In genomic region chr7:118169146-118169545, GRCh38 we compare ENCODE assay signal across 21 cellular contexts. TPM values are rescaled to one million over a fixed set of nuclear protein-coding genes. Genes with fewer than 3 reads are reported as not detected.
DNase-seq lines count a peak whose midpoint lies in the region; ATAC-seq, FAIRE-seq and TF ChIP-seq lines count a peak whose summit lies in the region.
"Had no signal": no experiment of that assay in that cellular context is flagged by ENCODE, and none has a peak within 500 bp of the region (broad histone marks: within the 10 kb centered on the region; RNA-seq: fewer than 3 reads in every experiment).

No MANE protein-coding gene starts in this region.

- no peak overlapping the region for H3K4me2 ChIP-seq in astrocyte (ENCODE audit: low read length)

- FAIRE-seq in astrocyte (lab: Jason Lieb, UNC): no peak

- no peaks in the 10 kb centered on the region for H3K9me3 ChIP-seq in astrocyte (ENCODE audit: insufficient read depth, low read depth, low read length)

- no peak overlapping the region for H3K4me3 ChIP-seq in BJ (ENCODE audit: low read depth, low read length)
- no peak overlapping the region for H3K4me3 ChIP-seq in astrocyte (ENCODE audit: insufficient read depth, low read depth, low read length)
- no peak overlapping the region for H3K4me3 ChIP-seq in fibroblast of villous mesenchyme (ENCODE audit: low read depth, low read length)
- H3K4me3 ChIP-seq: coronary artery, skin epidermis had no signal

- H3K36me3 Mint-ChIP-seq in HFFc6 (ENCODE audit: low read depth) (no peaks in the 10 kb centered on the region), astrocyte (ENCODE audit: low read depth, unreplicated experiment) (no peaks in the 10 kb centered on the region)

- no peaks in the 10 kb centered on the region for H3K9me3 Mint-ChIP-seq in HFFc6
- no peaks in the 10 kb centered on the region for H3K9me3 Mint-ChIP-seq in astrocyte (ENCODE audit: unreplicated experiment)

- H3K27me3 Mint-ChIP-seq in HFFc6 (ENCODE audit: insufficient read depth): peaks cover 2% of the 10 kb centered on the region; the same call in 1 of the 2 replicates
- H3K27me3 Mint-ChIP-seq in astrocyte (ENCODE audit: low read depth, unreplicated experiment): no peaks in the 10 kb centered on the region

- no peak for DNase-seq in BJ (ENCODE audit: low read depth)
- peak; percentile 12 for DNase-seq in HFFc6
- no peak for DNase-seq in astrocyte (ENCODE audit: low read depth)
- DNase-seq in fibroblast of villous mesenchyme (ENCODE audit: low read depth): peak; percentile 41
- no peak for DNase-seq in NCI-H1436 treated with DMSO at 0.1 percent for 48 hours (lab: John Stamatoyannopoulos, UW)
- DNase-seq in stimulated activated naive CD8-positive, alpha-beta T cell treated with anti-CD3 and anti-CD28 coated beads, Interleukin-15, Interleukin-2, amounts not matched to agents 100 U/mL and 50 U/mL, for 24 hours: no peak
- DNase-seq in NCI-H446 treated with DMSO at 0.1 percent for 48 hours (lab: John Stamatoyannopoulos, UW): no peak
- DNase-seq: activated CD4-positive, alpha-beta T cell treated with anti-CD3 and anti-CD28 coated beads for 48 hours; activated CD8-positive, alpha-beta memory T cell treated with anti-CD3 and anti-CD28 coated beads, Interleukin-2, amount 50 U/mL, for 4 hours; activated gamma-delta T cell treated with Interleukin-2 at 50 U/mL for 16 hours; DMS79 treated with DMSO at 0.1 percent for 48 hours; NCI-H2081; NCI-H510A treated with DMSO at 0.1 percent for 48 hours; stimulated activated CD4-positive, alpha-beta T cell treated with anti-CD3 and anti-CD28 coated beads, Interleukin-4, amount 100 ng/mL, for 4 hours; stimulated activated CD8-positive, alpha-beta memory T cell treated with anti-CD3 and anti-CD28 coated beads, Interleukin-4, amount 100 ng/mL, for 48 hours had no signal

- POLR2A ChIA-PET in BJ (lab: Charles Lee): interaction anchor here (0.6 kb wide), 1 partner anchor 17 kb away, joined by 3 read pairs; no protein-coding TSS in a partner anchor

- H3K27ac Mint-ChIP-seq in HFFc6: no peak overlapping the region
- H3K27ac Mint-ChIP-seq in astrocyte (ENCODE audit: unreplicated experiment): no peak overlapping the region

- CTCF ChIA-PET in BJ (lab: Yijun Ruan, JAX): interaction anchor here (1.4 kb wide), 1 partner anchor 9 kb away, joined by 4 read pairs; no protein-coding TSS in a partner anchor

- TF ChIP-seq CTCF in BJ (IDR thresholded peaks at IDR 0.05; ENCODE audit: insufficient read depth, low read depth, low read length): peak; percentile 10; the same call in 1 of the 2 replicates
- peak; percentile 39 for TF ChIP-seq CTCF in HFFc6 (IDR thresholded peaks at IDR 0.05)
- TF ChIP-seq CTCF in astrocyte (IDR thresholded peaks at IDR 0.05; ENCODE audit: insufficient read depth, low read depth, low read length): peak; percentile 14
- peak; percentile 39 for TF ChIP-seq CTCF in fibroblast of villous mesenchyme (IDR thresholded peaks at IDR 0.05; ENCODE audit: insufficient read depth, low read depth, low read length)

- no peaks in the 10 kb centered on the region for H3K4me1 Mint-ChIP-seq in HFFc6 (ENCODE audit: low read depth)
- peaks cover 2% of the 10 kb centered on the region for H3K4me1 Mint-ChIP-seq in astrocyte (ENCODE audit: low read depth, unreplicated experiment)

- H2AFZ ChIP-seq in astrocyte (ENCODE audit: low read depth, low read length): no peak overlapping the region
- H2AFZ ChIP-seq: parathyroid adenoma had no signal

- no peaks in the 10 kb centered on the region for H4K20me1 ChIP-seq in astrocyte (ENCODE audit: insufficient read depth, low read length)

- no peaks in the 10 kb centered on the region for H3K27me3 ChIP-seq in BJ (ENCODE audit: control insufficient read depth, insufficient read depth, low read length)
- H3K27me3 ChIP-seq in astrocyte (ENCODE audit: insufficient read depth, low read length): no peaks in the 10 kb centered on the region

- no peak for ATAC-seq in stimulated activated naive CD8-positive, alpha-beta T cell treated with anti-CD3 and anti-CD28 coated beads, Interleukin-15, Interleukin-2, amounts not matched to agents 100 U/mL and 50 U/mL, for 24 hours
- no peak for ATAC-seq in HG03175 (IDR thresholded peaks at IDR 0.05; ENCODE audit: unreplicated experiment)

- H3K4me3 Mint-ChIP-seq in HFFc6 (no peak overlapping the region), astrocyte (ENCODE audit: unreplicated experiment) (no peak overlapping the region)

- no peaks in the 10 kb centered on the region for H3K79me2 ChIP-seq in astrocyte (ENCODE audit: insufficient read depth, low read length)
- H3K79me2 ChIP-seq: parathyroid adenoma had no signal

- H3K27ac ChIP-seq in astrocyte (ENCODE audit: low read depth, low read length): no peak overlapping the region
- H3K27ac ChIP-seq: C4-2B, coronary artery, parathyroid adenoma, skin epidermis had no signal

- no peaks in the 10 kb centered on the region for H3K4me1 ChIP-seq in astrocyte (ENCODE audit: insufficient read depth, low read length)
- H3K4me1 ChIP-seq: parathyroid adenoma had no signal

- H3K36me3 ChIP-seq in BJ (ENCODE audit: control insufficient read depth, insufficient read depth, low read length): no peaks in the 10 kb centered on the region
- H3K36me3 ChIP-seq in astrocyte (ENCODE audit: insufficient read depth, low read length): no peaks in the 10 kb centered on the region

- no peak overlapping the region for H3K9ac ChIP-seq in astrocyte (ENCODE audit: low read length)
- H3K9ac ChIP-seq: parathyroid adenoma had no signal

RNA-seq across cellular contexts. Expression of gene LSM8, which starts 14.8 kb away (rescaled TPM):
- polyA plus RNA-seq in BJ (2011; rRNA removed): 47.2 and 49.5 TPM in 2 replicates
- polyA minus RNA-seq in BJ (2011; rRNA and poly(A)+ RNA removed): 6.2 and 8.1 TPM in 2 replicates
- total RNA-seq in HFFc6 (2021; fragmentation: NEBNext Ultra II Directional; extraction: Animal tissue kit (Norgen Biotek cat#: 25700)): 10 to 100 TPM; 10.7 to 24.3 (median 19.9) TPM
- total RNA-seq in astrocyte (19.9 TPM in 2 replicates), fibroblast of villous mesenchyme (28.5 and 36.7 TPM in 2 replicates)

RNA-seq across cellular contexts. Expression of gene ANKRD7, which starts 55.4 kb away (rescaled TPM):
- polyA plus RNA-seq in BJ (2011; rRNA removed): not detected in 2 replicates
- not detected in 2 replicates for polyA minus RNA-seq in BJ (2011; rRNA and poly(A)+ RNA removed)
- under 1 TPM in 3 of 6 experiments, not detected in 3; 0.35 to 0.57 (median 0.37) TPM for total RNA-seq in HFFc6 (2021; fragmentation: NEBNext Ultra II Directional; extraction: Animal tissue kit (Norgen Biotek cat#: 25700))
- 0.41 and 0.82 TPM in 2 replicates for total RNA-seq in astrocyte
- 0.86 and 1.3 TPM in 2 replicates for total RNA-seq in fibroblast of villous mesenchyme
- polyA plus RNA-seq: liver had no signal

Comparison
In these comparisons a context has a peak if more than half of its experiments do, and no peak if none do; other contexts are left out.
1. DNase-seq: peak in HFFc6 (single experiment) and fibroblast of villous mesenchyme (single experiment); none in BJ (single experiment), astrocyte (single experiment), NCI-H1436 treated with DMSO at 0.1 percent for 48 hours (single experiment), stimulated activated naive CD8-positive, alpha-beta T cell treated with anti-CD3 and anti-CD28 coated beads, Interleukin-15, Interleukin-2, amounts not matched to agents 100 U/mL and 50 U/mL, for 24 hours (single experiment) and NCI-H446 treated with DMSO at 0.1 percent for 48 hours (single experiment).
2. Peak in every context shown above with its lines, with median percentiles within 50 percentile points of each other: CTCF ChIP-seq.